ENCODE assay signal across 19 cellular contexts in genomic region chr1:149963358-149963757, GRCh38. TPM values are rescaled to one million over a fixed set of nuclear protein-coding genes. Genes with fewer than 3 reads are reported as not detected.
DNase-seq lines count a peak whose midpoint lies in the region; ATAC-seq and TF ChIP-seq lines count a peak whose summit lies in the region.
"Had no signal": no experiment of that assay in that cellular context is flagged by ENCODE, and none has a peak within 500 bp of the region (broad histone marks: within the 10 kb centered on the region; RNA-seq: fewer than 3 reads in every experiment).

No MANE protein-coding gene starts in this region.

- dilution Hi-C loops in mammary epithelial cell (cut with HindIII; ENCODE audit: low sequenced_read_pairs), result loop anchor here (5.0 kb wide), 1 partner anchor 34 kb away; no protein-coding TSS in a partner anchor

- no peaks in the 10 kb centered on the region for H3K79me2 ChIP-seq in mammary epithelial cell (ENCODE audit: insufficient read depth, low read length)

- H3K4me3 ChIP-seq in mammary epithelial cell (replicated peaks in 1 of 3; ENCODE audit: insufficient read depth in 1 of 3, low read depth in 2 of 3, low read length in 3 of 3), result no peak overlapping the region
- H3K4me3 ChIP-seq in epithelial cell of esophagus (ENCODE audit: low read length), result no peak overlapping the region
- H3K4me3 ChIP-seq in uterus, result no peak overlapping the region
- H3K4me3 ChIP-seq: mucosa of descending colon, ovary, Peyer's patch had no signal

- H2AFZ ChIP-seq in mammary epithelial cell (ENCODE audit: low read depth, low read length), result no peak overlapping the region

- H3K9me3 Mint-ChIP-seq in MCF 10A (ENCODE audit: unreplicated experiment) (no peaks in the 10 kb centered on the region), nephron progenitor cell (peaks cover 21% of the 10 kb centered on the region)
- H3K9me3 Mint-ChIP-seq: activated naive CD8-positive, alpha-beta T cell treated with anti-CD3 and anti-CD28 coated beads, Interleukin-2, amount 50 U/mL, for 24 hours; T-helper 1 cell treated with Interleukin-12 subunit alpha and Interleukin-12 subunit beta and Interleukin-4 antibody, amounts not matched to agents 30 μg/mL and 1 μg/mL, for 36 hours had no signal

- no peak overlapping the region for H3K4me2 ChIP-seq in mammary epithelial cell (ENCODE audit: insufficient read depth, low read depth, low read length)

- H3K4me3 Mint-ChIP-seq in MCF 10A (ENCODE audit: unreplicated experiment) (no peak overlapping the region), nephron progenitor cell (no peak overlapping the region)
- H3K4me3 Mint-ChIP-seq: activated naive CD8-positive, alpha-beta T cell treated with anti-CD3 and anti-CD28 coated beads, Interleukin-2, amount 50 U/mL, for 24 hours; immature natural killer cell; T-helper 1 cell treated with Interleukin-12 subunit alpha and Interleukin-12 subunit beta and Interleukin-4 antibody, amounts not matched to agents 30 μg/mL and 1 μg/mL, for 36 hours had no signal

- TF ChIP-seq POLR2A in uterus (IDR thresholded peaks at IDR 0.05), result no peak

- no peaks in the 10 kb centered on the region for H3K4me1 ChIP-seq in mammary epithelial cell (ENCODE audit: insufficient read depth, low read length)
- H3K4me1 ChIP-seq in uterus, result no peaks in the 10 kb centered on the region

- CTCF ChIA-PET in MCF 10A (lab: Yijun Ruan, JAX) (interaction anchor here (0.7 to 5.0 kb wide), 12 partner anchors 37 to 229 kb away, joined by 3 to 103 read pairs (median 14); partner anchors contain the start of genes OTUD7B and VPS45), mammary epithelial cell (lab: Charles Lee; ENCODE audit: low non-redundant PET) (no interaction called here)

- intact Hi-C loops in MCF 10A (cut with micrococcal nuclease) (loop anchor here (2.0 kb wide), 1 partner anchor 75 kb away; no protein-coding TSS in a partner anchor), mammary epithelial cell (cut with micrococcal nuclease) (loop anchor here (2.0 to 5.0 kb wide), 3 partner anchors 47 to 223 kb away; partner anchors contain the start of genes OTUD7B and VPS45), uterus (cut with DNase I; ENCODE audit: low total_unique reads) (loop anchor here (5.0 to 10.0 kb wide), 2 partner anchors 89 to 211 kb away; no protein-coding TSS in a partner anchor)

- peak overlapping the region; percentile 46 for H3K27ac Mint-ChIP-seq in MCF 10A (ENCODE audit: low read depth, unreplicated experiment)
- H3K27ac Mint-ChIP-seq in nephron progenitor cell, result peak overlapping the region; percentile 43
- H3K27ac Mint-ChIP-seq: T-helper 1 cell treated with Interleukin-12 subunit alpha and Interleukin-12 subunit beta and Interleukin-4 antibody, amounts not matched to agents 30 μg/mL and 1 μg/mL, for 36 hours had no signal

- no peak overlapping the region for H3K9ac ChIP-seq in mammary epithelial cell (ENCODE audit: insufficient read depth, low read length)

- H3K36me3 Mint-ChIP-seq in MCF 10A (ENCODE audit: insufficient read depth, unreplicated experiment) (peaks cover 84% of the 10 kb centered on the region), nephron progenitor cell (ENCODE audit: low read depth) (peaks cover 73% of the 10 kb centered on the region)

- TF ChIP-seq CTCF in MCF 10A (IDR thresholded peaks at IDR 0.05; ENCODE audit: unreplicated experiment), result no peak
- TF ChIP-seq CTCF in mammary epithelial cell (conservative IDR thresholded peaks at IDR 0.05 in 1 of 2, IDR thresholded peaks at IDR 0.05 in 1 of 2; ENCODE audit: extremely low read depth in 1 of 2, insufficient read depth in 1 of 2, low read depth in 1 of 2, low read length in 2 of 2), result no peak
- TF ChIP-seq CTCF in epithelial cell of esophagus (IDR thresholded peaks at IDR 0.05; ENCODE audit: insufficient read depth, low read depth, low read length, missing control alignments), result no peak
- TF ChIP-seq CTCF in nephron progenitor cell (IDR thresholded peaks at IDR 0.05), result no peak
- no peak for TF ChIP-seq CTCF in uterus (IDR thresholded peaks at IDR 0.05)

- 61% methylated on average over 3 of the region's 3 CpGs for WGBS in mammary epithelial cell (ENCODE audit: low coverage, missing lambda C conversion rate)

- H3K9me3 ChIP-seq in mammary epithelial cell (replicated peaks; ENCODE audit: insufficient read depth, low read length), result no peaks in the 10 kb centered on the region
- no peaks in the 10 kb centered on the region for H3K9me3 ChIP-seq in uterus
- H3K9me3 ChIP-seq: mucosa of descending colon, ovary, Peyer's patch had no signal

- H3K4me1 Mint-ChIP-seq in MCF 10A (ENCODE audit: insufficient read depth, unreplicated experiment) (peaks cover 22% of the 10 kb centered on the region), nephron progenitor cell (no peaks in the 10 kb centered on the region)

- no peaks in the 10 kb centered on the region for H3K27me3 ChIP-seq in mammary epithelial cell (ENCODE audit: insufficient read depth, low read length)
- H3K27me3 ChIP-seq in uterus, result no peaks in the 10 kb centered on the region
- H3K27me3 ChIP-seq: foreskin keratinocyte, ovary, Peyer's patch had no signal

- H4K20me1 ChIP-seq in mammary epithelial cell (ENCODE audit: insufficient read depth, low read length), result no peaks in the 10 kb centered on the region

- BruUV-seq in MCF 10A (replicated peaks; lab: Mats Ljungman, UMichigan) (no TSS peak), mammary epithelial cell (replicated peaks; lab: Mats Ljungman, UMichigan) (no TSS peak)

- POLR2A ChIA-PET in MCF 10A (lab: Yijun Ruan, JAX), result interaction anchor here (0.8 to 3.2 kb wide), 13 partner anchors 17 to 272 kb away, joined by 3 to 28 read pairs (median 4); partner anchors contain the start of genes ANP32E, OTUD7B and VPS45

- ATAC-seq in GM18520 (IDR thresholded peaks at IDR 0.05; ENCODE audit: unreplicated experiment) (no peak), HG03565 (IDR thresholded peaks at IDR 0.05; ENCODE audit: unreplicated experiment) (no peak)
- ATAC-seq: activated naive CD8-positive, alpha-beta T cell treated with anti-CD3 and anti-CD28 coated beads, Interleukin-2, amount 50 U/mL, for 24 hours; foreskin keratinocyte; mucosa of descending colon had no signal

- in situ Hi-C loops in mammary epithelial cell (cut with MboI; ENCODE audit: low sequenced_read_pairs in 2 of 2), result loop anchor here (5.0 to 25.0 kb wide), 4 partner anchors 84 to 224 kb away; no protein-coding TSS in a partner anchor

- DNase-seq in MCF 10A (ENCODE audit: unreplicated experiment) (peak; percentile 55), mammary epithelial cell (no peak), epithelial cell of esophagus (ENCODE audit: low read depth) (peak; percentile 61), nephron progenitor cell (no peak), uterus (no peak), AML-193 (lab: John Stamatoyannopoulos, UW) (no peak)
- DNase-seq: activated CD4-positive, alpha-beta T cell treated with anti-CD3 and anti-CD28 coated beads for 1 hour; activated naive CD8-positive, alpha-beta T cell treated with anti-CD3 and anti-CD28 coated beads, Interleukin-2, amount 50 U/mL, for 24 hours; activated T-cell treated with anti-CD3 and anti-CD28 coated beads for 4 hours; foreskin keratinocyte; immature natural killer cell; mucosa of descending colon; NCI-H1930; NCI-H748 treated with DMSO at 0.1 percent for 48 hours; Peyer's patch had no signal

- H3K36me3 ChIP-seq in mammary epithelial cell (ENCODE audit: insufficient read depth, low read length) (peaks cover 28% of the 10 kb centered on the region), uterus (no peaks in the 10 kb centered on the region)
- H3K36me3 ChIP-seq: ovary had no signal

- H3K27ac ChIP-seq in mammary epithelial cell (ENCODE audit: insufficient read depth, low read depth, low read length), result no peak overlapping the region
- H3K27ac ChIP-seq in uterus, result peak overlapping the region; percentile 3 to 37
- H3K27ac ChIP-seq: foreskin keratinocyte had no signal

- no peaks in the 10 kb centered on the region for H3K27me3 Mint-ChIP-seq in MCF 10A (ENCODE audit: insufficient read depth, unreplicated experiment)
- no peaks in the 10 kb centered on the region for H3K27me3 Mint-ChIP-seq in nephron progenitor cell (ENCODE audit: low read depth, poor library complexity)
- H3K27me3 Mint-ChIP-seq: activated naive CD8-positive, alpha-beta T cell treated with anti-CD3 and anti-CD28 coated beads, Interleukin-2, amount 50 U/mL, for 24 hours had no signal

RNA-seq across cellular contexts. Expression of gene MTMR11, which starts 26.7 kb away (rescaled TPM):
- 23.8 and 33.5 TPM in 2 replicates for total RNA-seq in MCF 10A (2022)
- total RNA-seq in mammary epithelial cell, result 10 to 100 TPM in 1 of 2 donors, 1 to 10 TPM in 1; 7.3 to 14.4 TPM
- polyA plus RNA-seq in mammary epithelial cell, result 8.7 TPM
- 15.2 TPM for polyA minus RNA-seq in mammary epithelial cell
- 10 to 100 TPM in 3 of 4 donors, 1 to 10 TPM in 1; 6.4 to 48.2 (median 32.1) TPM for total RNA-seq in uterus

RNA-seq across cellular contexts. Expression of gene SF3B4, which starts 35.8 kb away (rescaled TPM):
- total RNA-seq in MCF 10A (2022), result 79.2 and 99.2 TPM in 2 replicates
- 10 to 100 TPM; 14.2 to 68.8 TPM for total RNA-seq in mammary epithelial cell
- polyA plus RNA-seq in mammary epithelial cell, result 29.5 TPM
- polyA minus RNA-seq in mammary epithelial cell, result 86.0 TPM
- total RNA-seq in uterus, result 10 to 100 TPM; 10.9 to 64.6 (median 15.6) TPM

RNA-seq across cellular contexts. Expression of gene SV2A, which starts 45.7 kb away (rescaled TPM):
- 0.12 TPM in 1 of 2 replicates, not detected in the other for total RNA-seq in MCF 10A (2022)
- 1 to 10 TPM; 3.4 to 4.0 TPM for total RNA-seq in mammary epithelial cell
- polyA plus RNA-seq in mammary epithelial cell, result 1.00 TPM
- not detected for polyA minus RNA-seq in mammary epithelial cell
- 10 to 100 TPM in 2 of 4 donors, 1 to 10 TPM in 2; 1.5 to 22.6 (median 12.0) TPM for total RNA-seq in uterus

RNA-seq across cellular contexts. Expression of gene OTUD7B, which starts 47.2 kb away (rescaled TPM):
- 44.3 and 47.4 TPM in 2 replicates for total RNA-seq in MCF 10A (2022)
- total RNA-seq in mammary epithelial cell, result 10 to 100 TPM; 14.3 to 21.6 TPM
- 5.9 TPM for polyA plus RNA-seq in mammary epithelial cell
- polyA minus RNA-seq in mammary epithelial cell, result 31.0 TPM
- total RNA-seq in uterus, result 10 to 100 TPM in 3 of 4 donors, 1 to 10 TPM in 1; 9.7 to 44.9 (median 28.8) TPM

Comparison
In these comparisons a context has a peak if more than half of its experiments do, and no peak if none do; other contexts are left out.
1. DNase-seq: peak in MCF 10A (single experiment) and epithelial cell of esophagus (single experiment); none in mammary epithelial cell (single experiment), nephron progenitor cell (single experiment), uterus (0 of 2) and AML-193 (0 of 2).